1 cellular context compared by ENCODE assay signal in the genomic region with DNA sequence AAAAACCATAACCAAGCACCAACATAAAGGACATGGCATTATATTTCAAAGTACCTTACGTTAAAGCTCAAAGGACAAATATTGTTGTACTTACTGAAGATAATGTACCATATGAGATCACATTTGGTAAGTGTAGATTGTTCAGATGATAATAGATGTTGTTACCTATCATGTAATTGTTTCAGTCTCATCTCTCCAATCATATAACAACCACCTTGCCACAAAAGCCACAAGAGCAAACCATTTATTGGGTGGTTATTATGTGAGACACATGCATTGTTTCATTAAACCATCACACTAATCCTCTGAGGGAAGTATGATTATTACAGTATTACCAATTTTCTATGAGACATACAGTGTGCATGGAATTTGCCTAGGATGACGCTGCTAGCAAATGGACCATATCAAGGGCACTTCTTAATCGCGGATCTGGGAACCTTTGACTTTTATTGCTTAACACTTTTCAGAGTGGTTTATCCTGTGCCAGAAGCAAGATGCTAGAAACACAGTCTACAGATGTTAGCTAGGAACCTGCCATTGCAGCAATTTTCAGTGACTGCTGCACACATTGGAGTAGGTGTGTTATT.
TF ChIP-seq lines count a peak whose summit lies in the region.

No MANE protein-coding gene starts in this region.

TF ChIP-seq in GM23338, 12 proteins besides CTCF, POLR2A, EP300 and RAD21 (continued from another document):
- TF ChIP-seq, protein P1, sequence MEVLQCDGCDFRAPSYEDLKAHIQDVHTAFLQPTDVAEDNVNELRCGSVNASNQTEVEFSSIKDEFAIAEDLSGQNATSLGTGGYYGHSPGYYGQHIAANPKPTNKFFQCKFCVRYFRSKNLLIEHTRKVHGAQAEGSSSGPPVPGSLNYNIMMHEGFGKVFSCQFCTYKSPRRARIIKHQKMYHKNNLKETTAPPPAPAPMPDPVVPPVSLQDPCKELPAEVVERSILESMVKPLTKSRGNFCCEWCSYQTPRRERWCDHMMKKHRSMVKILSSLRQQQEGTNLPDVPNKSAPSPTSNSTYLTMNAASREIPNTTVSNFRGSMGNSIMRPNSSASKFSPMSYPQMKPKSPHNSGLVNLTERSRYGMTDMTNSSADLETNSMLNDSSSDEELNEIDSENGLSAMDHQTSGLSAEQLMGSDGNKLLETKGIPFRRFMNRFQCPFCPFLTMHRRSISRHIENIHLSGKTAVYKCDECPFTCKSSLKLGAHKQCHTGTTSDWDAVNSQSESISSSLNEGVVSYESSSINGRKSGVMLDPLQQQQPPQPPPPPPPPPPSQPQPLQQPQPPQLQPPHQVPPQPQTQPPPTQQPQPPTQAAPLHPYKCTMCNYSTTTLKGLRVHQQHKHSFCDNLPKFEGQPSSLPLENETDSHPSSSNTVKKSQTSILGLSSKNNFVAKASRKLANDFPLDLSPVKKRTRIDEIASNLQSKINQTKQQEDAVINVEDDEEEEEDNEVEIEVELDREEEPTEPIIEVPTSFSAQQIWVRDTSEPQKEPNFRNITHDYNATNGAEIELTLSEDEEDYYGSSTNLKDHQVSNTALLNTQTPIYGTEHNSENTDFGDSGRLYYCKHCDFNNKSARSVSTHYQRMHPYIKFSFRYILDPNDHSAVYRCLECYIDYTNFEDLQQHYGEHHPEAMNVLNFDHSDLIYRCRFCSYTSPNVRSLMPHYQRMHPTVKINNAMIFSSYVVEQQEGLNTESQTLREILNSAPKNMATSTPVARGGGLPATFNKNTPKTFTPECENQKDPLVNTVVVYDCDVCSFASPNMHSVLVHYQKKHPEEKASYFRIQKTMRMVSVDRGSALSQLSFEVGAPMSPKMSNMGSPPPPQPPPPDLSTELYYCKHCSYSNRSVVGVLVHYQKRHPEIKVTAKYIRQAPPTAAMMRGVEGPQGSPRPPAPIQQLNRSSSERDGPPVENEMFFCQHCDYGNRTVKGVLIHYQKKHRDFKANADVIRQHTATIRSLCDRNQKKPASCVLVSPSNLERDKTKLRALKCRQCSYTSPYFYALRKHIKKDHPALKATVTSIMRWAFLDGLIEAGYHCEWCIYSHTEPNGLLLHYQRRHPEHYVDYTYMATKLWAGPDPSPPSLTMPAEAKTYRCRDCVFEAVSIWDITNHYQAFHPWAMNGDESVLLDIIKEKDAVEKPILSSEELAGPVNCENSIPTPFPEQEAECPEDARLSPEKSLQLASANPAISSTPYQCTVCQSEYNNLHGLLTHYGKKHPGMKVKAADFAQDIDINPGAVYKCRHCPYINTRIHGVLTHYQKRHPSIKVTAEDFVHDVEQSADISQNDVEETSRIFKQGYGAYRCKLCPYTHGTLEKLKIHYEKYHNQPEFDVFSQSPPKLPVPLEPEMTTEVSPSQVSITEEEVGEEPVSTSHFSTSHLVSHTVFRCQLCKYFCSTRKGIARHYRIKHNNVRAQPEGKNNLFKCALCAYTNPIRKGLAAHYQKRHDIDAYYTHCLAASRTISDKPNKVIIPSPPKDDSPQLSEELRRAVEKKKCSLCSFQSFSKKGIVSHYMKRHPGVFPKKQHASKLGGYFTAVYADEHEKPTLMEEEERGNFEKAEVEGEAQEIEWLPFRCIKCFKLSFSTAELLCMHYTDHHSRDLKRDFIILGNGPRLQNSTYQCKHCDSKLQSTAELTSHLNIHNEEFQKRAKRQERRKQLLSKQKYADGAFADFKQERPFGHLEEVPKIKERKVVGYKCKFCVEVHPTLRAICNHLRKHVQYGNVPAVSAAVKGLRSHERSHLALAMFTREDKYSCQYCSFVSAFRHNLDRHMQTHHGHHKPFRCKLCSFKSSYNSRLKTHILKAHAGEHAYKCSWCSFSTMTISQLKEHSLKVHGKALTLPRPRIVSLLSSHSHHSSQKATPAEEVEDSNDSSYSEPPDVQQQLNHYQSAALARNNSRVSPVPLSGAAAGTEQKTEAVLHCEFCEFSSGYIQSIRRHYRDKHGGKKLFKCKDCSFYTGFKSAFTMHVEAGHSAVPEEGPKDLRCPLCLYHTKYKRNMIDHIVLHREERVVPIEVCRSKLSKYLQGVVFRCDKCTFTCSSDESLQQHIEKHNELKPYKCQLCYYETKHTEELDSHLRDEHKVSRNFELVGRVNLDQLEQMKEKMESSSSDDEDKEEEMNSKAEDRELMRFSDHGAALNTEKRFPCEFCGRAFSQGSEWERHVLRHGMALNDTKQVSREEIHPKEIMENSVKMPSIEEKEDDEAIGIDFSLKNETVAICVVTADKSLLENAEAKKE (CRISPR knock-in tag; IDR thresholded peaks at IDR 0.05) = no peak
- TF ChIP-seq REST (IDR thresholded peaks at IDR 0.05; ENCODE audit: unreplicated experiment) (no peak), EZH2 (IDR thresholded peaks at IDR 0.05; ENCODE audit: low read depth, unreplicated experiment) (no peak), JUNB (IDR thresholded peaks at IDR 0.05; ENCODE audit: unreplicated experiment) (no peak), STAT1 (IDR thresholded peaks at IDR 0.05; ENCODE audit: unreplicated experiment) (no peak), ZNF114 (CRISPR knock-in tag; IDR thresholded peaks at IDR 0.05) (no peak), ZNF331 (CRISPR knock-in tag; IDR thresholded peaks at IDR 0.05; ENCODE audit: low read depth) (no peak), CREB1 (CRISPR knock-in tag; IDR thresholded peaks at IDR 0.05; ENCODE audit: low read depth) (no peak)
